In the genomic region with DNA sequence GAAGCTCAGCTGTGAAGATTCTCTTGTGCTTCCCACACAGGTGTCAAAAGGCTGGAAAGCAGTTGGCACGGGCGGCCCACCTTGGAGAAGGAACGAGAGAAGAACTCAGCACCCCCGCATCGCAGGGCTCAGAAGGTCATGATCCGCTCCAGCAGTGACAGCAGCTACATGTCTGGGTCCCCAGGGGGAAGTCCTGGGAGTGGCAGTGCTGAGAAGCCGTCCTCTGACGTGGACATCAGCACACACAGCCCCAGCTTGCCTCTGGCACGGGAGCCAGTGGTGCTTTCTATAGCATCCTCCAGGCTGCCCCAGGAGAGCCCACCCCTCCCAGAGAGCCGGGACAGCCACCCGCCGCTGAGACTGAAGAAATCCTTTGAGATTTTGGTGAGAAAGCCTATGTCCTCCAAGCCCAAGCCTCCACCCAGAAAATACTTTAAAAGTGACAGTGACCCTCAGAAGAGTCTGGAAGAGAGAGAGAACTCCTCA, we compare ENCODE assay signal across 9 cellular contexts. TPM values are rescaled to one million over a fixed set of nuclear protein-coding genes. Genes with fewer than 3 reads are reported as not detected.
DNase-seq lines count a peak whose midpoint lies in the region; ATAC-seq and TF ChIP-seq lines count a peak whose summit lies in the region.
"Had no signal": no experiment of that assay in that cellular context is flagged by ENCODE, and none has a peak within 500 bp of the region (broad histone marks: within the 10 kb centered on the region; RNA-seq: fewer than 3 reads in every experiment).

No MANE protein-coding gene starts in this region.

- H4K20me1 ChIP-seq in GM23248 (ENCODE audit: insufficient read depth), result no peaks in the 10 kb centered on the region

- H3K36me3 ChIP-seq in GM23248 (ENCODE audit: low read depth), result no peaks in the 10 kb centered on the region

- H3K9me3 ChIP-seq in GM23248 (ENCODE audit: low read depth), result no peaks in the 10 kb centered on the region
- H3K9me3 ChIP-seq: tibial artery had no signal

- no peaks in the 10 kb centered on the region for H3K9me2 ChIP-seq in GM23248 (ENCODE audit: insufficient read depth)

- H3F3A ChIP-seq in GM23248 (ENCODE audit: insufficient read depth), result 0 out of 2 replicates have a peak, but pooled peaks cover 14% of the 10 kb centered on the region

- H3K4me3 ChIP-seq in GM23248, result no peak overlapping the region
- H3K4me3 ChIP-seq: tibial artery had no signal

- H3K4me2 ChIP-seq in GM23248 (ENCODE audit: unreplicated experiment), result no peak overlapping the region

- WGBS in GM23248 (ENCODE audit: low coverage in 1 of 2, low lambda C conversion rate in 2 of 2, missing lambda C conversion rate in 2 of 2), 2 experiments, result 74 to 85% methylated on average over 11 to 12 of the region's 12 CpGs

- no peak overlapping the region for H2AFZ ChIP-seq in GM23248

- H3K9ac ChIP-seq in GM23248, result no peak overlapping the region

- in situ Hi-C loops in GM23248 (cut with MboI), result no loop called here

- H3K4me1 ChIP-seq in GM23248 (ENCODE audit: insufficient read depth), result peaks cover 8% of the 10 kb centered on the region

- peak; percentile 38 for ATAC-seq in HG03066 (IDR thresholded peaks at IDR 0.05; ENCODE audit: low read depth, unreplicated experiment)
- ATAC-seq in stimulated activated naive CD8-positive, alpha-beta T cell treated with anti-CD3 and anti-CD28 coated beads, Interleukin-15, Interleukin-2, amounts not matched to agents 100 U/mL and 50 U/mL, for 24 hours, result peak; percentile 37

- H3K79me2 ChIP-seq in GM23248 (ENCODE audit: insufficient read depth), result no peaks in the 10 kb centered on the region

- H3K27ac ChIP-seq in GM23248, result no peak overlapping the region
- H3K27ac ChIP-seq: tibial artery had no signal

- TF ChIP-seq POLR2A in GM19099 (IDR thresholded peaks at IDR 0.05; ENCODE audit: extremely low read depth, insufficient read length, low read depth), result peak; percentile 61

- no peaks in the 10 kb centered on the region for H3K27me3 ChIP-seq in GM23248 (replicated peaks; ENCODE audit: insufficient read depth)
- H3K27me3 ChIP-seq: tibial artery had no signal

- peak; percentile 52 for DNase-seq in activated T-cell treated with anti-CD3 and anti-CD28 coated beads, Interleukin-2, amount 50 U/mL, for 1 hour
- peak; percentile 68 for DNase-seq in stimulated activated naive CD8-positive, alpha-beta T cell treated with anti-CD3 and anti-CD28 coated beads, Interleukin-15, Interleukin-2, amounts not matched to agents 100 U/mL and 50 U/mL, for 24 hours
- DNase-seq in UCSD-AML1 (lab: John Stamatoyannopoulos, UW; ENCODE audit: unreplicated experiment) (no peak), GM23248 (no peak), NCI-H2227 (lab: John Stamatoyannopoulos, UW; ENCODE audit: unreplicated experiment) (no peak)
- DNase-seq: NCI-H446 treated with DMSO at 0.1 percent for 48 hours had no signal

RNA-seq across cellular contexts. Expression of gene STARD5, which starts 31.4 kb away (rescaled TPM):
- 7.2 and 9.6 TPM in 2 replicates for total RNA-seq in GM23248 (2014; rRNA removed; shearing (Covaris generic))
- 11.8 and 12.1 TPM in 2 replicates for polyA plus RNA-seq in GM23248 (2016; fragmentation: Nextera tagmentation; extraction: Ambion mirVana)

Comparison
In these comparisons a context has a peak if more than half of its experiments do, and no peak if none do; other contexts are left out.
1. DNase-seq: peak in activated T-cell treated with anti-CD3 and anti-CD28 coated beads, Interleukin-2, amount 50 U/mL, for 1 hour (single experiment) and stimulated activated naive CD8-positive, alpha-beta T cell treated with anti-CD3 and anti-CD28 coated beads, Interleukin-15, Interleukin-2, amounts not matched to agents 100 U/mL and 50 U/mL, for 24 hours (single experiment); none in UCSD-AML1 (single experiment), GM23248 (single experiment) and NCI-H2227 (single experiment).